23 cellular contexts compared by ENCODE assay signal in genomic region chr13:50609016-50609415, GRCh38.
"Had no signal": no experiment of that assay in that cellular context is flagged by ENCODE, and none has a peak within 500 bp of the region (broad histone marks: within the 10 kb centered on the region; RNA-seq: fewer than 3 reads in every experiment).

No MANE protein-coding gene starts in this region.

- H3K27ac Mint-ChIP-seq: dendritic cell treated with granulocyte-macrophage colony-stimulating factor and Interleukin-4, amounts not matched to agents 40 ng/mL and 50 ng/mL, for 4 days; effector memory CD8-positive, alpha-beta T cell; endodermal cell; mesothelial cell of epicardium had no signal

- H3K4me3 Mint-ChIP-seq: dendritic cell treated with granulocyte-macrophage colony-stimulating factor and Interleukin-4, amounts not matched to agents 40 ng/mL and 50 ng/mL, for 4 days; effector memory CD8-positive, alpha-beta T cell; endodermal cell; mesothelial cell of epicardium had no signal

- H3K36me3 Mint-ChIP-seq: mesothelial cell of epicardium had no signal

- H3K27ac ChIP-seq: colonic mucosa, epithelial cell of prostate, esophagus squamous epithelium, gastrocnemius medialis, heart right ventricle, left lung, lower lobe of right lung had no signal

- H3K27me3 Mint-ChIP-seq: dendritic cell treated with granulocyte-macrophage colony-stimulating factor and Interleukin-4, amounts not matched to agents 40 ng/mL and 50 ng/mL, for 4 days had no signal

- H3K4me3 ChIP-seq: colonic mucosa, esophagus squamous epithelium, gastrocnemius medialis, heart right ventricle, left lung, lower lobe of right lung, mucosa of descending colon had no signal

- H3K9me3 ChIP-seq: colonic mucosa, esophagus squamous epithelium, gastrocnemius medialis, heart right ventricle, left lung, lower lobe of right lung, mucosa of descending colon had no signal

- H3K36me3 ChIP-seq: colonic mucosa, esophagus squamous epithelium, gastrocnemius medialis, heart right ventricle, left lung, lower lobe of right lung had no signal

- H3K27me3 ChIP-seq: colonic mucosa, esophagus squamous epithelium, gastrocnemius medialis, heart right ventricle, left lung had no signal

- H3K4me1 ChIP-seq: colonic mucosa, esophagus squamous epithelium, left lung, lower lobe of right lung had no signal

- H3K9me3 Mint-ChIP-seq: dendritic cell treated with granulocyte-macrophage colony-stimulating factor and Interleukin-4, amounts not matched to agents 40 ng/mL and 50 ng/mL, for 4 days; effector memory CD8-positive, alpha-beta T cell; endodermal cell had no signal

- DNase-seq: colonic mucosa; cortex of kidney; effector CD8-positive, alpha-beta T cell; effector memory CD8-positive, alpha-beta T cell; erythroblast; esophagus squamous epithelium; foreskin fibroblast; foreskin melanocyte; gastrocnemius medialis; glutamatergic neuron; head of caudate nucleus; heart right ventricle; hippocampal formation; left cardiac atrium; left lung; left ventricle myocardium superior; lower lobe of right lung; mesenchymal stem cell; mucosa of descending colon had no signal
